In the genomic region with DNA sequence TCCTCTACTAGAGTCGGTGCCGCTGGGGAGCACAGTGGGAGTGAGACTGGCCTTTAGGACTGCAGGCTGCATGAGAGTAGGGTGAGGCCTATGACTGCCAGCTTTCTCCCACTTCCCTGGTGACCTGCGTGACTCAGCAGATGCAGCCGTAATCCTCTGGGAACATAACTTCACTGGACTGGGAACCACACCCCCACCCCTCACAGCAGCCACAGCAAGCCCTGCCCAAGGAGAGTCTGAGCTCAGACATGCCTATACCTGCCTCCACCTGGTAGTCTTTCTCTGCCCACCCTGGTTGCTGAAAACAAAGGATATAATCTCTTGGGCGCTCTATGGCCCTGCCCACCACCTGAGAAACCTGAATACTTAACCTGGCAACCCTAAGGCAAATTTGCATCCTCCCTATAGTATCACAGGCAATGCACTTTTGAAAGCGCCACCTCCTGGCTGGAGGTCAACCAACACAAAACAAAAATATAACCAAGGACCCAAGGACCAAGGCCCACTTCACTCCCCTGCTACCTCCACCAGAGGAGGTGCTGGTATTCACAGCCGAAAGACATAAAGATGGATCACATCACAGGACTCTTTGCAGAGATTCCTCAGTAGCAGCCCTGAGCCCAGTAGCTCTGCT, we compare ENCODE assay signal across 18 cellular contexts.
DNase-seq lines count a peak whose midpoint lies in the region; ATAC-seq and TF ChIP-seq lines count a peak whose summit lies in the region.
"Had no signal": no experiment of that assay in that cellular context is flagged by ENCODE, and none has a peak within 500 bp of the region (broad histone marks: within the 10 kb centered on the region; RNA-seq: fewer than 3 reads in every experiment).

No MANE protein-coding gene starts in this region.

- H3K4me1 Mint-ChIP-seq in Caco-2 (ENCODE audit: low read depth, unreplicated experiment) = no peaks in the 10 kb centered on the region
- H3K4me1 Mint-ChIP-seq in T-cell = no peaks in the 10 kb centered on the region
- H3K4me1 Mint-ChIP-seq: activated CD4-positive, alpha-beta memory T cell treated with anti-CD3 and anti-CD28 coated beads, Interleukin-2, amount 10 ng/mL, durations not matched to agents 7 days and 5 days had no signal

- H3K4me3 Mint-ChIP-seq in Caco-2 (ENCODE audit: unreplicated experiment) (no peak overlapping the region), T-cell (no peak overlapping the region)
- H3K4me3 Mint-ChIP-seq: activated CD4-positive, alpha-beta memory T cell treated with anti-CD3 and anti-CD28 coated beads, Interleukin-2, amount 10 ng/mL, durations not matched to agents 7 days and 5 days; activated T-helper 1 cell treated with anti-CD3 and anti-CD28 coated beads, Interleukin-12 subunit alpha, Interleukin-12 subunit beta, Interleukin-2, Interleukin-4 antibody, amounts not matched to agents 30 ng/mL and 10 ng/mL and 1 ng/mL, durations not matched to agents 14 hours and 24 hours and 36 hours had no signal

- H3K9me3 ChIP-seq in Caco-2 = no peaks in the 10 kb centered on the region; the same call in 1 of the 2 replicates
- H3K9me3 ChIP-seq: tibial artery had no signal

- H3K36me3 ChIP-seq in Caco-2 (ENCODE audit: control insufficient read depth, insufficient read depth, low read length) = no peaks in the 10 kb centered on the region
- H3K36me3 ChIP-seq: ascending aorta, tibial artery had no signal

- H3K9me3 Mint-ChIP-seq in Caco-2 (ENCODE audit: unreplicated experiment) = peaks cover 22% of the 10 kb centered on the region
- H3K9me3 Mint-ChIP-seq in T-cell = peaks cover 15 to 48% (median 37%) of the 10 kb centered on the region in 3 donors

- no TSS peak for BruUV-seq in Caco-2 (replicated peaks; lab: Mats Ljungman, UMichigan)

- no peaks in the 10 kb centered on the region for H3K4me1 ChIP-seq in Caco-2
- H3K4me1 ChIP-seq: ascending aorta, tibial artery had no signal

- CTCF ChIA-PET in Caco-2 (lab: Charles Lee) (no interaction called here), T-cell (lab: Charles Lee) (no interaction called here)

- no peak for ATAC-seq in activated CD4-positive, CD25-positive, alpha-beta regulatory T cell treated with anti-CD3 and anti-CD28 coated beads, Interleukin-2, amount 50 U/mL, for 24 hours
- no peak for ATAC-seq in T-cell (replicated peaks in 1 of 4)

- POLR2A ChIA-PET in Caco-2 (lab: Charles Lee) (no interaction called here), T-cell (lab: Charles Lee) (no interaction called here)

- no peak overlapping the region for H3K27ac Mint-ChIP-seq in Caco-2 (ENCODE audit: unreplicated experiment)
- no peak overlapping the region for H3K27ac Mint-ChIP-seq in T-cell
- H3K27ac Mint-ChIP-seq: activated CD4-positive, alpha-beta memory T cell treated with anti-CD3 and anti-CD28 coated beads, Interleukin-2, amount 10 ng/mL, durations not matched to agents 7 days and 5 days; activated T-helper 1 cell treated with anti-CD3 and anti-CD28 coated beads, Interleukin-12 subunit alpha, Interleukin-12 subunit beta, Interleukin-2, Interleukin-4 antibody, amounts not matched to agents 30 ng/mL and 10 ng/mL and 1 ng/mL, durations not matched to agents 14 hours and 24 hours and 36 hours; progenitor cell of endocrine pancreas had no signal

- intact Hi-C loops in Caco-2 (cut with micrococcal nuclease; ENCODE audit: unreplicated experiment) = no loop called here

- H3K27me3 Mint-ChIP-seq in Caco-2 (ENCODE audit: insufficient read depth, unreplicated experiment) (peaks cover 6% of the 10 kb centered on the region), T-cell (no peaks in the 10 kb centered on the region)
- H3K27me3 Mint-ChIP-seq: activated CD4-positive, alpha-beta memory T cell treated with anti-CD3 and anti-CD28 coated beads, Interleukin-2, amount 10 ng/mL, durations not matched to agents 7 days and 5 days; progenitor cell of endocrine pancreas had no signal

- in situ Hi-C loops in Caki2 (cut with HindIII; ENCODE audit: low pct_unique_long_range_greater_than_20kb, low sequenced_read_pairs) = no loop called here

- no peak overlapping the region for H3K4me3 ChIP-seq in Caco-2 (ENCODE audit: low read depth, low read length)
- H3K4me3 ChIP-seq: ascending aorta, tibial artery had no signal

- peak; percentile 33 for DNase-seq in Caki2 (ENCODE audit: low read depth)
- peak; percentile 3 for DNase-seq in HS-27A (ENCODE audit: low read depth)
- DNase-seq in amniotic epithelial cell (ENCODE audit: low read depth) = peak; percentile 24
- DNase-seq in iris pigment epithelial cell (ENCODE audit: low read depth) = peak; percentile 5
- DNase-seq in amygdala (lab: John Stamatoyannopoulos, UW) = no peak
- DNase-seq in Caco-2 = no peak
- DNase-seq in T-cell = no peak
- DNase-seq: activated CD4-positive, alpha-beta memory T cell treated with anti-CD3 and anti-CD28 coated beads, Interleukin-2, amount 10 ng/mL, durations not matched to agents 7 days and 5 days; DMS153; foreskin melanocyte; NCI-H1417 treated with DMSO at 0.1 percent for 48 hours; NCI-H82; Right ventricle myocardium superior; tibial artery had no signal

- H3K27me3 ChIP-seq in Caco-2 (replicated peaks; ENCODE audit: control insufficient read depth, insufficient read depth, low read length) = no peaks in the 10 kb centered on the region
- H3K27me3 ChIP-seq: ascending aorta, tibial artery had no signal

- no peak for TF ChIP-seq CTCF in Caco-2 (IDR thresholded peaks at IDR 0.05; ENCODE audit: insufficient read depth in 1 of 2, low read depth in 1 of 2, low read length in 1 of 2, severe bottlenecking in 1 of 2, unreplicated experiment in 1 of 2)

- no peaks in the 10 kb centered on the region for H3K36me3 Mint-ChIP-seq in Caco-2 (ENCODE audit: insufficient read depth, unreplicated experiment)
- peaks cover 48% of the 10 kb centered on the region for H3K36me3 Mint-ChIP-seq in T-cell

Comparison
In these comparisons a context has a peak if more than half of its experiments do, and no peak if none do; other contexts are left out.
1. DNase-seq: peak in Caki2 (single experiment), HS-27A (single experiment), amniotic epithelial cell (single experiment) and iris pigment epithelial cell (single experiment); none in amygdala (0 of 56), Caco-2 (0 of 2) and T-cell (0 of 34).